In the genomic region with DNA sequence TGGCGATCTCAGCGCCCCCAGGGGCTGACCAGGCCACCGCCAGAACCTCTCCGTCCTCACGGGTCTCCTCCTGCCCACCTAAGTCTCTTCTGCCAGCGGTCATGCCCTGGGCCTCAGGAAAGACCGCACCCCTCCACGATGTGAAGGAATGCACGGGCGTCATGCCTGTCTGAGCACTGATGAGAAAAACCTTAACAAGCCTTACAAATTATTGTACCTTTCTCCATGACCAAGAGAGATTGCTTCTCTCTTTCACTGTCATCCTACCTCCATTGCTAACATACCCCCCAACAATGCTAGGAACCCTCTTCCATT, we compare ENCODE assay signal across 8 cellular contexts. TPM values are rescaled to one million over a fixed set of nuclear protein-coding genes. Genes with fewer than 3 reads are reported as not detected.
A peak's percentile ranks its signal among the peaks of the same experiment; 100 is the strongest.
DNase-seq lines count a peak whose midpoint lies in the region; ATAC-seq and TF ChIP-seq lines count a peak whose summit lies in the region.
"Not testable (repeated sequence)": the region's sequence is repeated elsewhere in the genome, so short reads cannot be mapped to it uniquely, and the experiment has no call there.

No MANE protein-coding gene starts in this region.

- TF ChIP-seq POLR2A in Peyer's patch (IDR thresholded peaks at IDR 0.05), result not testable (repeated sequence)

- peaks cover 11% of the 10 kb centered on the region for H3K4me1 ChIP-seq in BLaER1
- H3K4me1 ChIP-seq in Peyer's patch; endocrine pancreas (ENCODE audit: control insufficient read depth, insufficient read depth, low read length); iPS-18a (ENCODE audit: control insufficient read depth, low read depth, low read length): not testable (repeated sequence)

- H3K36me3 ChIP-seq in BLaER1; Peyer's patch; endocrine pancreas (ENCODE audit: control insufficient read depth, insufficient read depth, low read length); iPS-18a (ENCODE audit: control insufficient read depth, low read depth, low read length): not testable (repeated sequence)

- not testable (repeated sequence) for H4K20me1 ChIP-seq in BLaER1

- not testable (repeated sequence) for TF ChIP-seq CTCF in Peyer's patch (IDR thresholded peaks at IDR 0.05); natural killer cell (IDR thresholded peaks at IDR 0.05)

- POLR2A ChIA-PET in HEK293T (lab: Yijun Ruan, JAX), result interaction anchor here (0.9 to 1.0 kb wide), 2 partner anchors 15 to 60 kb away, joined by 3 to 7 read pairs; no protein-coding TSS in a partner anchor

- H3K4me3 ChIP-seq in BLaER1, result peak overlapping the region; percentile 75
- H3K4me3 ChIP-seq in Peyer's patch, result peak overlapping the region; percentile 56 to 70 (median 60)
- H3K4me3 ChIP-seq in endocrine pancreas (ENCODE audit: control insufficient read depth, insufficient read depth, low read length), result peak overlapping the region; percentile 19
- peak overlapping the region; percentile 84 for H3K4me3 ChIP-seq in iPS-18a (ENCODE audit: low read length)

- DNase-seq in HEK293T (ENCODE audit: extremely low spot score); Peyer's patch; natural killer cell; stimulated activated naive B cell treated with anti-CD40 and anti-IgM and Interleukin-4, amounts not matched to agents 10 μg/mL and 1 μg/mL and 100 μg/mL, for 72 hours: not testable (repeated sequence)

- peak overlapping the region; percentile 97 for H3K4me3 Mint-ChIP-seq in activated naive CD8-positive, alpha-beta T cell
- peak overlapping the region; percentile 95 for H3K4me3 Mint-ChIP-seq in natural killer cell
- peak overlapping the region; percentile 98 to 99 for H3K4me3 Mint-ChIP-seq in stimulated activated naive B cell treated with anti-CD40 and anti-IgM and Interleukin-4, amounts not matched to agents 10 μg/mL and 1 μg/mL and 100 μg/mL, for 72 hours

- H3K36me3 Mint-ChIP-seq in activated naive CD8-positive, alpha-beta T cell; natural killer cell; stimulated activated naive B cell treated with anti-CD40 and anti-IgM and Interleukin-4, amounts not matched to agents 10 μg/mL and 1 μg/mL and 100 μg/mL, for 72 hours: not testable (repeated sequence)

- peak overlapping the region; percentile 98 for H3K27ac Mint-ChIP-seq in activated naive CD8-positive, alpha-beta T cell
- peak overlapping the region; percentile 97 to 99 for H3K27ac Mint-ChIP-seq in natural killer cell
- H3K27ac Mint-ChIP-seq in stimulated activated naive B cell treated with anti-CD40 and anti-IgM and Interleukin-4, amounts not matched to agents 10 μg/mL and 1 μg/mL and 100 μg/mL, for 72 hours, result peak overlapping the region; percentile 98

- not testable (repeated sequence) for H3K9me3 ChIP-seq in BLaER1; Peyer's patch; endocrine pancreas (ENCODE audit: control insufficient read depth, low read length); iPS-18a (ENCODE audit: control insufficient read depth, low read depth, low read length)

- H3K4me2 ChIP-seq in BLaER1, result peak overlapping the region; percentile 96

- peak overlapping the region; percentile 91 for H3K9ac ChIP-seq in BLaER1
- H3K9ac ChIP-seq in endocrine pancreas (ENCODE audit: control insufficient read depth, insufficient read depth, low read length), result peak overlapping the region; percentile 60
- peak overlapping the region; percentile 85 for H3K9ac ChIP-seq in iPS-18a (ENCODE audit: low read length)

- not testable (repeated sequence) for ATAC-seq in natural killer cell; stimulated activated naive B cell treated with anti-CD40 and anti-IgM and Interleukin-4, amounts not matched to agents 10 μg/mL and 1 μg/mL and 100 μg/mL, for 72 hours (replicated peaks)

- H3K27me3 Mint-ChIP-seq in activated naive CD8-positive, alpha-beta T cell; natural killer cell (ENCODE audit: low read depth in 2 of 2); stimulated activated naive B cell treated with anti-CD40 and anti-IgM and Interleukin-4, amounts not matched to agents 10 μg/mL and 1 μg/mL and 100 μg/mL, for 72 hours: not testable (repeated sequence)

- not testable (repeated sequence) for H3K4me1 Mint-ChIP-seq in activated naive CD8-positive, alpha-beta T cell (ENCODE audit: low read depth); stimulated activated naive B cell treated with anti-CD40 and anti-IgM and Interleukin-4, amounts not matched to agents 10 μg/mL and 1 μg/mL and 100 μg/mL, for 72 hours
- peaks cover 16 to 18% of the 10 kb centered on the region in 2 donors for H3K4me1 Mint-ChIP-seq in natural killer cell

- peak overlapping the region; percentile 96 for H3K27ac ChIP-seq in BLaER1
- peak overlapping the region; percentile 86 to 95 (median 90) for H3K27ac ChIP-seq in Peyer's patch
- H3K27ac ChIP-seq in iPS-18a (ENCODE audit: low read length), result peak overlapping the region; percentile 83

- intact Hi-C loops in natural killer cell (cut with micrococcal nuclease), result not testable (repeated sequence)

- not testable (repeated sequence) for H3K27me3 ChIP-seq in BLaER1; Peyer's patch; endocrine pancreas (ENCODE audit: control insufficient read depth, insufficient read depth, low read length); iPS-18a (ENCODE audit: control insufficient read depth, insufficient read depth, low read length)

- CTCF ChIA-PET in HEK293T (lab: Yijun Ruan, JAX), result not testable (repeated sequence)

- H3K9me3 Mint-ChIP-seq in activated naive CD8-positive, alpha-beta T cell (ENCODE audit: low read depth); natural killer cell; stimulated activated naive B cell treated with anti-CD40 and anti-IgM and Interleukin-4, amounts not matched to agents 10 μg/mL and 1 μg/mL and 100 μg/mL, for 72 hours: not testable (repeated sequence)

TF ChIP-seq in HEK293T, 16 proteins besides CTCF, POLR2A, EP300 and RAD21:
- TF ChIP-seq L3MBTL2 (conservative IDR thresholded peaks at IDR 0.05), result 0 out of 2 replicates have a peak, but pooled peaks have one; percentile 0

RNA-seq across cellular contexts. Expression of a gene that starts 22.9 kb away (rescaled TPM):
- total RNA-seq in Peyer's patch (10 to 100 TPM; 18.3 to 50.3 (median 29.6) TPM), natural killer cell (10 to 100 TPM; 16.2 to 19.2 (median 18.7) TPM)

RNA-seq across cellular contexts. Expression of a gene that starts 38.3 kb away (rescaled TPM):
- 100 to 1,000 TPM in 1 of 4 donors, 10 to 100 TPM in 3; 26.6 to 102 (median 64.4) TPM for total RNA-seq in Peyer's patch
- total RNA-seq in natural killer cell, result 10 to 100 TPM; 11.2 to 14.3 (median 13.8) TPM

Comparison
In these comparisons a context has a peak if more than half of its experiments do, and no peak if none do; other contexts are left out.
1. H3K4me3 ChIP-seq: peak in every context shown above with its lines; median percentile 84 in iPS-18a; 75 in BLaER1; 60 in Peyer's patch; 19 in endocrine pancreas.